ENCODE assay signal across 8 cellular contexts in genomic region chr9:14313378-14313940, GRCh38. TPM values are rescaled to one million over a fixed set of nuclear protein-coding genes. Genes with fewer than 3 reads are reported as not detected.
A peak's percentile ranks its signal among the peaks of the same experiment; 100 is the strongest.
DNase-seq lines count a peak whose midpoint lies in the region; TF ChIP-seq lines count a peak whose summit lies in the region.

No MANE protein-coding gene starts in this region.

- no peaks in the 10 kb centered on the region for H3K9me3 Mint-ChIP-seq in MCF 10A (ENCODE audit: unreplicated experiment)

- DNase-seq in GM10248 (ENCODE audit: extremely low spot score) (peak; percentile 24), NCI-H446 treated with DMSO at 0.1 percent for 48 hours (lab: John Stamatoyannopoulos, UW) (peak; percentile 93), MCF 10A (ENCODE audit: unreplicated experiment) (peak; percentile 46), kidney epithelial cell (ENCODE audit: low read depth) (no peak), T-helper 9 cell (no peak)
- DNase-seq in activated effector memory CD4-positive, alpha-beta T cell treated with anti-CD3 and anti-CD28 coated beads, Interleukin-2, amount 50 U/mL, for 16 hours = no peak
- no peak for DNase-seq in stimulated activated CD4-positive, alpha-beta T cell treated with anti-CD3 and anti-CD28 coated beads, Interleukin-2, amount 100 ng/mL, for 48 hours

- intact Hi-C loops in MCF 10A (cut with micrococcal nuclease) = loop anchor here (2.0 to 5.0 kb wide), 5 partner anchors 39 to 216 kb away; no protein-coding TSS in a partner anchor

- CTCF ChIA-PET in GM10248 (lab: Yijun Ruan, JAX) (no interaction called here), MCF 10A (lab: Yijun Ruan, JAX) (interaction anchor here (1.4 kb wide), 1 partner anchor 10 kb away, joined by 6 read pairs; no protein-coding TSS in a partner anchor)

- peak overlapping the region; percentile 85 to 88 for H3K9ac ChIP-seq in stomach smooth muscle (ENCODE audit: low read length in 2 of 2)

- peak overlapping the region; percentile 80 for H3K4me3 Mint-ChIP-seq in MCF 10A (ENCODE audit: unreplicated experiment)

- H3K27me3 Mint-ChIP-seq in MCF 10A (ENCODE audit: insufficient read depth, unreplicated experiment) = no peaks in the 10 kb centered on the region

- H3K4me1 Mint-ChIP-seq in MCF 10A (ENCODE audit: insufficient read depth, unreplicated experiment) = peaks cover 39% of the 10 kb centered on the region

- H3K4me1 ChIP-seq in stomach smooth muscle (ENCODE audit: control insufficient read depth, insufficient read depth, low read length) = peaks cover 28% of the 10 kb centered on the region

- H3K27ac ChIP-seq in stomach smooth muscle (ENCODE audit: low read length) = peak overlapping the region; percentile 82

- no peaks in the 10 kb centered on the region for H3K9me3 ChIP-seq in stomach smooth muscle (ENCODE audit: control insufficient read depth in 2 of 2, low read length in 2 of 2)

- TSS peak; percentile 37 for BruUV-seq in MCF 10A (replicated peaks; lab: Mats Ljungman, UMichigan)

- peaks cover 2% of the 10 kb centered on the region for H3K27me3 ChIP-seq in kidney epithelial cell (ENCODE audit: control insufficient read depth, insufficient read depth, low read length)
- H3K27me3 ChIP-seq in stomach smooth muscle (ENCODE audit: control insufficient read depth in 1 of 2, insufficient read depth in 2 of 2, low read length in 2 of 2) = no peaks in the 10 kb centered on the region

- H3K36me3 Mint-ChIP-seq in MCF 10A (ENCODE audit: insufficient read depth, unreplicated experiment) = peaks cover 7% of the 10 kb centered on the region

- H3K4me3 ChIP-seq in kidney epithelial cell (ENCODE audit: low read depth, low read length) = peak overlapping the region; percentile 80
- H3K4me3 ChIP-seq in stomach smooth muscle (ENCODE audit: low read length in 2 of 2) = peak overlapping the region; percentile 95 to 99

- H3K36me3 ChIP-seq in kidney epithelial cell (ENCODE audit: control insufficient read depth, insufficient read depth, low read length) (no peaks in the 10 kb centered on the region), stomach smooth muscle (ENCODE audit: control insufficient read depth in 2 of 2, insufficient read depth in 2 of 2, low read length in 2 of 2) (no peaks in the 10 kb centered on the region)

- no peak for TF ChIP-seq CTCF in GM10248 (IDR thresholded peaks at IDR 0.05; ENCODE audit: control extremely low read depth, extremely low read depth, low read depth, missing control alignments)
- no peak for TF ChIP-seq CTCF in MCF 10A (IDR thresholded peaks at IDR 0.05; ENCODE audit: unreplicated experiment)
- TF ChIP-seq CTCF in kidney epithelial cell (IDR thresholded peaks at IDR 0.05; ENCODE audit: insufficient read depth, low read length, poor library complexity, severe bottlenecking) = no peak

- POLR2A ChIA-PET in GM10248 (lab: Yijun Ruan, JAX) (no interaction called here), MCF 10A (lab: Yijun Ruan, JAX) (interaction anchor here (0.6 to 2.9 kb wide), 9 partner anchors 12 to 1538 kb away, joined by 3 to 53 read pairs (median 6); partner anchors contain the start of gene LURAP1L)

- peak overlapping the region; percentile 88 for H3K27ac Mint-ChIP-seq in MCF 10A (ENCODE audit: low read depth, unreplicated experiment)

RNA-seq across cellular contexts. Expression of gene NFIB, which starts 0.5 kb away (rescaled TPM):
- 52.2 and 70.8 TPM in 2 replicates for total RNA-seq in MCF 10A (2022)
- total RNA-seq in kidney epithelial cell = 3.1 and 3.3 TPM in 2 replicates

Comparison
In these comparisons a context has a peak if more than half of its experiments do, and no peak if none do; other contexts are left out.
1. DNase-seq: peak in GM10248 (single experiment), NCI-H446 treated with DMSO at 0.1 percent for 48 hours (single experiment) and MCF 10A (single experiment); none in kidney epithelial cell (single experiment), T-helper 9 cell (single experiment), activated effector memory CD4-positive, alpha-beta T cell treated with anti-CD3 and anti-CD28 coated beads, Interleukin-2, amount 50 U/mL, for 16 hours (single experiment) and stimulated activated CD4-positive, alpha-beta T cell treated with anti-CD3 and anti-CD28 coated beads, Interleukin-2, amount 100 ng/mL, for 48 hours (0 of 2).
2. RNA of gene NFIB, which starts 0.5 kb away (total RNA-seq): 52.2 to 70.8 TPM in MCF 10A; 3.1 to 3.3 TPM in kidney epithelial cell; every median in the first group is over 10 times any median in the second.